13 cellular contexts compared by ENCODE assay signal in genomic region chr2:130354135-130354420, GRCh38. TPM values are rescaled to one million over a fixed set of nuclear protein-coding genes. Genes with fewer than 3 reads are reported as not detected.
A peak's percentile ranks its signal among the peaks of the same experiment; 100 is the strongest.
DNase-seq lines count a peak whose midpoint lies in the region; ATAC-seq and TF ChIP-seq lines count a peak whose summit lies in the region.
"Had no signal": no experiment of that assay in that cellular context is flagged by ENCODE, and none has a peak within 500 bp of the region (broad histone marks: within the 10 kb centered on the region; RNA-seq: fewer than 3 reads in every experiment).

No MANE protein-coding gene starts in this region.

- TF ChIP-seq CTCF in Calu3 (IDR thresholded peaks at IDR 0.05; ENCODE audit: unreplicated experiment) (no peak), GM13977 (IDR thresholded peaks at IDR 0.05; ENCODE audit: extremely low read depth, insufficient read depth, missing control alignments) (no peak)

- H3K4me1 Mint-ChIP-seq in activated CD4-positive, alpha-beta T cell treated with anti-CD3 and anti-CD28 coated beads, Interleukin-2, amount 10 ng/mL, durations not matched to agents 24 days and 14 days: peaks cover 16% of the 10 kb centered on the region
- peaks cover 15% of the 10 kb centered on the region for H3K4me1 Mint-ChIP-seq in Calu3 (ENCODE audit: low read depth, unreplicated experiment)
- H3K4me1 Mint-ChIP-seq in activated T-helper 17 cell treated with anti-CD3 and anti-CD28 coated beads, Interleukin-2, amount 50 U/mL, for 72 hours: peaks cover 6% of the 10 kb centered on the region
- H3K4me1 Mint-ChIP-seq in natural killer cell treated with Interleukin-12 subunit alpha and Interleukin-12 subunit beta and Interleukin-15 and Interleukin-18, amount 100 ng/mL, for 72 hours (ENCODE audit: low read depth in 2 of 2): peaks cover 10 to 21% of the 10 kb centered on the region in 2 donors
- H3K4me1 Mint-ChIP-seq in effector memory CD8-positive, alpha-beta T cell (ENCODE audit: low read depth in 2 of 2): peaks cover 13% of the 10 kb centered on the region in 2 donors

- CTCF ChIA-PET in Calu3 (lab: Charles Lee): no interaction called here

- H3K36me3 Mint-ChIP-seq in activated CD4-positive, alpha-beta T cell treated with anti-CD3 and anti-CD28 coated beads, Interleukin-2, amount 10 ng/mL, durations not matched to agents 24 days and 14 days (ENCODE audit: low read depth): peaks cover 11% of the 10 kb centered on the region
- peaks cover 27% of the 10 kb centered on the region for H3K36me3 Mint-ChIP-seq in Calu3 (ENCODE audit: insufficient read depth, unreplicated experiment)
- peaks cover 7% of the 10 kb centered on the region for H3K36me3 Mint-ChIP-seq in activated T-helper 17 cell treated with anti-CD3 and anti-CD28 coated beads, Interleukin-2, amount 50 U/mL, for 72 hours (ENCODE audit: low read depth)
- H3K36me3 Mint-ChIP-seq in natural killer cell treated with Interleukin-12 subunit alpha and Interleukin-12 subunit beta and Interleukin-15 and Interleukin-18, amount 100 ng/mL, for 72 hours: no peaks in the 10 kb centered on the region
- no peaks in the 10 kb centered on the region for H3K36me3 Mint-ChIP-seq in effector memory CD8-positive, alpha-beta T cell (ENCODE audit: insufficient read depth)

- in situ Hi-C loops in GM13977 (cut with MboI; ENCODE audit: low pct_unique_long_range_greater_than_20kb, low sequenced_read_pairs, unreplicated experiment): no loop called here

- no peaks in the 10 kb centered on the region for H3K9me3 Mint-ChIP-seq in activated CD4-positive, alpha-beta T cell treated with anti-CD3 and anti-CD28 coated beads, Interleukin-2, amount 10 ng/mL, durations not matched to agents 24 days and 14 days
- no peaks in the 10 kb centered on the region for H3K9me3 Mint-ChIP-seq in Calu3 (ENCODE audit: low read depth, unreplicated experiment)
- no peaks in the 10 kb centered on the region for H3K9me3 Mint-ChIP-seq in activated T-helper 17 cell treated with anti-CD3 and anti-CD28 coated beads, Interleukin-2, amount 50 U/mL, for 72 hours
- no peaks in the 10 kb centered on the region for H3K9me3 Mint-ChIP-seq in natural killer cell treated with Interleukin-12 subunit alpha and Interleukin-12 subunit beta and Interleukin-15 and Interleukin-18, amount 100 ng/mL, for 72 hours
- H3K9me3 Mint-ChIP-seq in effector memory CD8-positive, alpha-beta T cell: no peaks in the 10 kb centered on the region
- H3K9me3 Mint-ChIP-seq: endodermal cell had no signal

- no peak for ATAC-seq in activated T-helper 17 cell treated with anti-CD3 and anti-CD28 coated beads, Interleukin-2, amount 50 U/mL, for 72 hours (replicated peaks)
- no peak for ATAC-seq in natural killer cell treated with Interleukin-12 subunit alpha and Interleukin-12 subunit beta and Interleukin-15 and Interleukin-18, amount 100 ng/mL, for 72 hours
- ATAC-seq in effector memory CD8-positive, alpha-beta T cell (replicated peaks): no peak

- H3K4me3 Mint-ChIP-seq in activated CD4-positive, alpha-beta T cell treated with anti-CD3 and anti-CD28 coated beads, Interleukin-2, amount 10 ng/mL, durations not matched to agents 24 days and 14 days: peak overlapping the region; percentile 80
- peak overlapping the region; percentile 99 for H3K4me3 Mint-ChIP-seq in Calu3 (ENCODE audit: low read depth, unreplicated experiment)
- H3K4me3 Mint-ChIP-seq in activated T-helper 17 cell treated with anti-CD3 and anti-CD28 coated beads, Interleukin-2, amount 50 U/mL, for 72 hours: peak overlapping the region; percentile 74
- peak overlapping the region; percentile 3 for H3K4me3 Mint-ChIP-seq in natural killer cell treated with Interleukin-12 subunit alpha and Interleukin-12 subunit beta and Interleukin-15 and Interleukin-18, amount 100 ng/mL, for 72 hours
- H3K4me3 Mint-ChIP-seq in effector memory CD8-positive, alpha-beta T cell: peak overlapping the region in 1 of 2 donors; percentile 7

- no peaks in the 10 kb centered on the region for H3K27me3 Mint-ChIP-seq in activated CD4-positive, alpha-beta T cell treated with anti-CD3 and anti-CD28 coated beads, Interleukin-2, amount 10 ng/mL, durations not matched to agents 24 days and 14 days
- H3K27me3 Mint-ChIP-seq in Calu3 (ENCODE audit: unreplicated experiment): no peaks in the 10 kb centered on the region
- no peaks in the 10 kb centered on the region for H3K27me3 Mint-ChIP-seq in activated T-helper 17 cell treated with anti-CD3 and anti-CD28 coated beads, Interleukin-2, amount 50 U/mL, for 72 hours
- H3K27me3 Mint-ChIP-seq in natural killer cell treated with Interleukin-12 subunit alpha and Interleukin-12 subunit beta and Interleukin-15 and Interleukin-18, amount 100 ng/mL, for 72 hours: no peaks in the 10 kb centered on the region
- no peaks in the 10 kb centered on the region for H3K27me3 Mint-ChIP-seq in effector memory CD8-positive, alpha-beta T cell

- DNase-seq in activated CD4-positive, alpha-beta T cell treated with anti-CD3 and anti-CD28 coated beads, Interleukin-2, amount 10 ng/mL, durations not matched to agents 24 days and 14 days: no peak
- no peak for DNase-seq in activated CD4-positive, alpha-beta T cell treated with anti-CD3 and anti-CD28 coated beads, Interleukin-2, amount 50 U/mL, for 48 hours
- DNase-seq in Calu3: no peak
- DNase-seq in natural killer cell treated with Interleukin-12 subunit alpha and Interleukin-12 subunit beta and Interleukin-15 and Interleukin-18, amount 100 ng/mL, for 72 hours (ENCODE audit: low spot score): no peak
- DNase-seq in GM13977 (ENCODE audit: low spot score): no peak
- no peak for DNase-seq in effector memory CD8-positive, alpha-beta T cell
- DNase-seq in HCEC 1CT: no peak
- DNase-seq: ACHN; endodermal cell; IMR-90; NCI-H1048; NK-92 treated with Interleukin-12 subunit alpha and Interleukin-12 subunit beta, amount 100 ng/mL, for 24 hours had no signal

- no TSS peak for BruUV-seq in Calu3 (replicated peaks; lab: Mats Ljungman, UMichigan)

- intact Hi-C loops in activated CD4-positive, alpha-beta T cell treated with anti-CD3 and anti-CD28 coated beads, Interleukin-2, amount 10 ng/mL, durations not matched to agents 24 days and 14 days (cut with micrococcal nuclease): no loop called here
- intact Hi-C loops in Calu3 (cut with micrococcal nuclease; ENCODE audit: unreplicated experiment): no loop called here

- H3K27ac Mint-ChIP-seq in activated CD4-positive, alpha-beta T cell treated with anti-CD3 and anti-CD28 coated beads, Interleukin-2, amount 10 ng/mL, durations not matched to agents 24 days and 14 days: peak overlapping the region; percentile 37
- no peak overlapping the region for H3K27ac Mint-ChIP-seq in Calu3 (ENCODE audit: unreplicated experiment)
- no peak overlapping the region for H3K27ac Mint-ChIP-seq in activated T-helper 17 cell treated with anti-CD3 and anti-CD28 coated beads, Interleukin-2, amount 50 U/mL, for 72 hours
- no peak overlapping the region for H3K27ac Mint-ChIP-seq in natural killer cell treated with Interleukin-12 subunit alpha and Interleukin-12 subunit beta and Interleukin-15 and Interleukin-18, amount 100 ng/mL, for 72 hours
- no peak overlapping the region for H3K27ac Mint-ChIP-seq in effector memory CD8-positive, alpha-beta T cell
- H3K27ac Mint-ChIP-seq: endodermal cell had no signal

RNA-seq across cellular contexts. Expression of gene PTPN18, which starts 1.8 kb away (rescaled TPM):
- 61.7 and 61.9 TPM in 2 replicates for total RNA-seq in activated CD4-positive, alpha-beta T cell treated with anti-CD3 and anti-CD28 coated beads, Interleukin-2, amount 10 ng/mL, durations not matched to agents 24 days and 14 days
- total RNA-seq in Calu3 (2022): 62.9 and 66.0 TPM in 2 replicates
- total RNA-seq in activated T-helper 17 cell treated with anti-CD3 and anti-CD28 coated beads, Interleukin-2, amount 50 U/mL, for 72 hours: 10 to 100 TPM; 60.5 to 69.7 TPM
- total RNA-seq in natural killer cell treated with Interleukin-12 subunit alpha and Interleukin-12 subunit beta and Interleukin-15 and Interleukin-18, amount 100 ng/mL, for 72 hours: 100 to 1,000 TPM in 1 of 2 donors, 10 to 100 TPM in 1; 97.9 to 101 TPM

RNA-seq across cellular contexts. Expression of gene IMP4, which starts 11.4 kb away (rescaled TPM):
- total RNA-seq in activated CD4-positive, alpha-beta T cell treated with anti-CD3 and anti-CD28 coated beads, Interleukin-2, amount 10 ng/mL, durations not matched to agents 24 days and 14 days: 177 and 178 TPM in 2 replicates
- 79.6 and 89.4 TPM in 2 replicates for total RNA-seq in Calu3 (2022)
- total RNA-seq in activated T-helper 17 cell treated with anti-CD3 and anti-CD28 coated beads, Interleukin-2, amount 50 U/mL, for 72 hours: 100 to 1,000 TPM in 1 of 2 donors, 10 to 100 TPM in 1; 79.8 to 134 TPM
- total RNA-seq in natural killer cell treated with Interleukin-12 subunit alpha and Interleukin-12 subunit beta and Interleukin-15 and Interleukin-18, amount 100 ng/mL, for 72 hours: 100 to 1,000 TPM in 1 of 2 donors, 10 to 100 TPM in 1; 94.1 to 198 TPM
